Comparison of ENCODE assay signal across 14 cellular contexts in the genomic region with DNA sequence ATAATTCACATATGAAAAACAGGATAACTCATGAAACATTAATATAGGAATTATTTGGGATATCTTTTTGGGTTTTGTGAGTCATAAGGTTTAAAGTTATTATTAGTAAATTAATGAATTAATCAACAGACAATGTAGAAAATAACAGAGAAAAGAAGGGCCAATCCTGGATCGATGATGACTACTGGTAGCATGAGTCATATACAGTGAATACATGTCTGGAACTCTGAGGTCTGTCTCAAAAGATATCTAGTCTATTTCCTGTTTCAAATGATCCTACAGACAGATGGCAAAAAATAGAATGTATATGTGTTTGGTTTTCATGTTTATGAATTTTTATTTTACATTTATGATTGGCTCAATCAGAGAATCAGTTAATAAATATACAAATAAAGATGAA.
"Had no signal": no experiment of that assay in that cellular context is flagged by ENCODE, and none has a peak within 500 bp of the region (broad histone marks: within the 10 kb centered on the region; RNA-seq: fewer than 3 reads in every experiment).

No MANE protein-coding gene starts in this region.

- H3K27me3 ChIP-seq: suprapubic skin had no signal

- H3K4me3 ChIP-seq: suprapubic skin had no signal

- DNase-seq: activated CD4-positive, alpha-beta T cell treated with anti-CD3 and anti-CD28 coated beads for 48 hours; activated CD8-positive, alpha-beta T cell treated with anti-CD3 and anti-CD28 coated beads for 36 hours; activated gamma-delta T cell; activated T-cell treated with anti-CD3 and anti-CD28 coated beads, Interleukin-2, amount 50 U/mL, for 48 hours; amygdala; dermis blood vessel endothelial cell; effector memory CD8-positive, alpha-beta T cell; erythroblast; islet precursor cell; mesendoderm; nucleus accumbens; right cardiac atrium had no signal

- H3K36me3 ChIP-seq: suprapubic skin had no signal

- H3K27ac ChIP-seq: suprapubic skin had no signal

- H3K4me1 ChIP-seq: suprapubic skin had no signal

- H3K9me3 ChIP-seq: suprapubic skin had no signal

- ATAC-seq: activated CD8-positive, alpha-beta T cell treated with anti-CD3 and anti-CD28 coated beads for 36 hours; effector memory CD8-positive, alpha-beta T cell; right cardiac atrium; WTC11 had no signal
